In genomic region chr15:92527197-92527596, GRCh38 we compare ENCODE assay signal across 13 cellular contexts.
A peak's percentile ranks its signal among the peaks of the same experiment; 100 is the strongest.
DNase-seq lines count a peak whose midpoint lies in the region; ATAC-seq and TF ChIP-seq lines count a peak whose summit lies in the region.
"Had no signal": no experiment of that assay in that cellular context is flagged by ENCODE, and none has a peak within 500 bp of the region (broad histone marks: within the 10 kb centered on the region; RNA-seq: fewer than 3 reads in every experiment).

No MANE protein-coding gene starts in this region.

- no peaks in the 10 kb centered on the region for H3K4me1 Mint-ChIP-seq in HFFc6 (ENCODE audit: low read depth)

- peaks cover 0 to 5% (median 0%) of the 10 kb centered on the region in 12 donors for H3K4me1 ChIP-seq in heart left ventricle

- no peaks in the 10 kb centered on the region for H3K36me3 ChIP-seq in heart left ventricle

- H3K9me3 Mint-ChIP-seq in HFFc6, result peaks cover 20% of the 10 kb centered on the region
- H3K9me3 Mint-ChIP-seq: CD8-positive, alpha-beta T cell had no signal

- intact Hi-C loops in heart left ventricle (cut with DNase I), result loop anchor here in 6 of 10 donors (2.0 to 10.0 kb wide), 6 partner anchors 20 to 158 kb away; no protein-coding TSS in a partner anchor

- WGBS in heart left ventricle, 4 donors, result 67 to 76% (median 75%) methylated on average over 2 of the region's 2 CpGs

- H3K4me3 ChIP-seq in heart left ventricle, result no peak overlapping the region
- H3K4me3 ChIP-seq: dorsolateral prefrontal cortex had no signal

- no peaks in the 10 kb centered on the region for H3K36me3 Mint-ChIP-seq in HFFc6 (ENCODE audit: low read depth)
- H3K36me3 Mint-ChIP-seq: CD8-positive, alpha-beta T cell had no signal

- H3K27ac ChIP-seq in heart left ventricle, result peak overlapping the region in 6 of 12 donors; percentile 25 to 54 (median 30)
- H3K27ac ChIP-seq: dorsolateral prefrontal cortex had no signal

- no peaks in the 10 kb centered on the region for H3K9me3 ChIP-seq in heart left ventricle

- peaks cover 11% of the 10 kb centered on the region for H3K27me3 Mint-ChIP-seq in HFFc6 (ENCODE audit: insufficient read depth)

- no peak overlapping the region for H3K4me3 Mint-ChIP-seq in HFFc6
- H3K4me3 Mint-ChIP-seq: CD8-positive, alpha-beta T cell had no signal

- ATAC-seq in heart left ventricle (peak; percentile 89 to 98 (median 93)), HG02798 (IDR thresholded peaks at IDR 0.05; ENCODE audit: poor library complexity, unreplicated experiment) (no peak)
- ATAC-seq: CD8-positive, alpha-beta T cell; stimulated activated naive CD8-positive, alpha-beta T cell treated with anti-CD3 and anti-CD28 coated beads, Interleukin-15, Interleukin-2, amounts not matched to agents 100 U/mL and 50 U/mL, for 24 hours had no signal

- no peak for TF ChIP-seq CTCF in HFFc6 (IDR thresholded peaks at IDR 0.05)
- TF ChIP-seq CTCF in heart left ventricle (IDR thresholded peaks at IDR 0.05), result no peak

- TF ChIP-seq POLR2A in heart left ventricle (IDR thresholded peaks at IDR 0.05), result no peak

- no peak overlapping the region for H3K27ac Mint-ChIP-seq in HFFc6
- H3K27ac Mint-ChIP-seq: CD8-positive, alpha-beta T cell; progenitor cell of endocrine pancreas had no signal

- DNase-seq in HFFc6 (peak; percentile 6), NCI-H345 treated with DMSO at 0.1 percent for 48 hours (lab: John Stamatoyannopoulos, UW; ENCODE audit: unreplicated experiment) (peak; percentile 3), heart left ventricle (peak in 4 of 5 donors; percentile 43 to 72 (median 68)), smooth muscle cell of the brain vasculature (ENCODE audit: low read depth, low spot score) (peak; percentile 59), NCI-H524 treated with DMSO at 0.1 percent for 48 hours (lab: John Stamatoyannopoulos, UW) (no peak)
- DNase-seq in activated CD4-positive, CD25-positive, alpha-beta regulatory T cell treated with anti-CD3 and anti-CD28 coated beads, Interleukin-2, amount 50 U/mL, for 72 hours, result no peak
- DNase-seq: amniotic stem cell; CD8-positive, alpha-beta T cell; dorsolateral prefrontal cortex; stimulated activated naive CD8-positive, alpha-beta T cell treated with anti-CD3 and anti-CD28 coated beads, Interleukin-15, Interleukin-2, amounts not matched to agents 100 U/mL and 50 U/mL, for 24 hours; T-helper 2 cell had no signal

- no peaks in the 10 kb centered on the region for H3K27me3 ChIP-seq in heart left ventricle

Comparison
In these comparisons a context has a peak if more than half of its experiments do, and no peak if none do; other contexts are left out.
1. DNase-seq: peak in HFFc6 (single experiment), NCI-H345 treated with DMSO at 0.1 percent for 48 hours (single experiment), heart left ventricle (4 of 5) and smooth muscle cell of the brain vasculature (single experiment); none in NCI-H524 treated with DMSO at 0.1 percent for 48 hours (single experiment) and activated CD4-positive, CD25-positive, alpha-beta regulatory T cell treated with anti-CD3 and anti-CD28 coated beads, Interleukin-2, amount 50 U/mL, for 72 hours (single experiment).